22 cellular contexts compared by ENCODE assay signal in genomic region chr11:100832851-100833250, GRCh38.
"Had no signal": no experiment of that assay in that cellular context is flagged by ENCODE, and none has a peak within 500 bp of the region (broad histone marks: within the 10 kb centered on the region; RNA-seq: fewer than 3 reads in every experiment).

No MANE protein-coding gene starts in this region.

- DNase-seq: activated CD4-positive, alpha-beta T cell treated with anti-CD3 and anti-CD28 coated beads for 36 hours; activated CD4-positive, CD25-positive, alpha-beta regulatory T cell; activated CD8-positive, alpha-beta memory T cell treated with anti-CD3 and anti-CD28 coated beads, Interleukin-2, amount 10 ng/mL, durations not matched to agents 7 days and 5 days; activated CD8-positive, alpha-beta T cell treated with anti-CD3 and anti-CD28 coated beads, Interleukin-2, amount 10 ng/mL, durations not matched to agents 7 days and 5 days; activated effector memory CD4-positive, alpha-beta T cell treated with Interleukin-2 at 50 U/mL for 16 hours; activated naive CD4-positive, alpha-beta T cell treated with anti-CD3 and anti-CD28 coated beads for 36 hours; activated naive CD8-positive, alpha-beta T cell treated with anti-CD3 and anti-CD28 coated beads, Interleukin-2, amount 10 ng/mL, durations not matched to agents 7 days and 5 days; activated T-cell treated with anti-CD3 and anti-CD28 coated beads for 4 hours; amygdala; central memory CD4-positive, alpha-beta T cell; foreskin keratinocyte; heart right ventricle; left ventricle myocardium inferior; naive thymus-derived CD4-positive, alpha-beta T cell; pancreas; stimulated activated CD4-positive, alpha-beta T cell treated with anti-CD3 and anti-CD28 coated beads, Interleukin-2, amount 100 ng/mL, for 48 hours; substantia nigra; upper lobe of right lung had no signal

- FAIRE-seq: endothelial cell of umbilical vein, pancreas had no signal

- H3K27me3 Mint-ChIP-seq: activated CD4-positive, alpha-beta T cell treated with anti-CD3 and anti-CD28 coated beads for 36 hours; activated CD8-positive, alpha-beta memory T cell treated with anti-CD3 and anti-CD28 coated beads, Interleukin-2, amount 10 ng/mL, durations not matched to agents 7 days and 5 days; activated naive CD8-positive, alpha-beta T cell treated with anti-CD3 and anti-CD28 coated beads, Interleukin-2, amount 10 ng/mL, durations not matched to agents 7 days and 5 days; naive thymus-derived CD4-positive, alpha-beta T cell; stimulated activated naive CD8-positive, alpha-beta T cell treated with anti-CD3 and anti-CD28 coated beads, Interleukin-15, Interleukin-2, amounts not matched to agents 100 ng/mL and 50 ng/mL, for 24 hours had no signal

- H3K27ac ChIP-seq: breast epithelium, foreskin keratinocyte, left ventricle myocardium inferior, pancreas, right atrium auricular region, upper lobe of right lung had no signal

- H3K4me3 Mint-ChIP-seq: activated CD4-positive, alpha-beta T cell treated with anti-CD3 and anti-CD28 coated beads for 36 hours; activated CD8-positive, alpha-beta memory T cell treated with anti-CD3 and anti-CD28 coated beads, Interleukin-2, amount 10 ng/mL, durations not matched to agents 7 days and 5 days; activated CD8-positive, alpha-beta T cell treated with anti-CD3 and anti-CD28 coated beads, Interleukin-2, amount 10 ng/mL, durations not matched to agents 7 days and 5 days; activated naive CD4-positive, alpha-beta T cell treated with anti-CD3 and anti-CD28 coated beads for 36 hours; activated naive CD8-positive, alpha-beta T cell treated with anti-CD3 and anti-CD28 coated beads, Interleukin-2, amount 10 ng/mL, durations not matched to agents 7 days and 5 days; naive thymus-derived CD4-positive, alpha-beta T cell; stimulated activated naive CD8-positive, alpha-beta T cell treated with anti-CD3 and anti-CD28 coated beads, Interleukin-15, Interleukin-2, amounts not matched to agents 100 ng/mL and 50 ng/mL, for 24 hours had no signal

- H3K4me1 Mint-ChIP-seq: activated CD4-positive, alpha-beta T cell treated with anti-CD3 and anti-CD28 coated beads for 36 hours; activated CD8-positive, alpha-beta memory T cell treated with anti-CD3 and anti-CD28 coated beads, Interleukin-2, amount 10 ng/mL, durations not matched to agents 7 days and 5 days; activated naive CD8-positive, alpha-beta T cell treated with anti-CD3 and anti-CD28 coated beads, Interleukin-2, amount 10 ng/mL, durations not matched to agents 7 days and 5 days; naive thymus-derived CD4-positive, alpha-beta T cell had no signal

- H3K36me3 ChIP-seq: breast epithelium, heart right ventricle, left ventricle myocardium inferior, pancreas, right atrium auricular region, upper lobe of right lung had no signal

- H3K4me1 ChIP-seq: pancreas, upper lobe of right lung had no signal

- H3K9me3 ChIP-seq: breast epithelium, heart right ventricle, left ventricle myocardium inferior, pancreas, right atrium auricular region, upper lobe of right lung had no signal

- H3K27me3 ChIP-seq: breast epithelium, foreskin keratinocyte, heart right ventricle, pancreas, right atrium auricular region, upper lobe of right lung had no signal

- H3K9me3 Mint-ChIP-seq: stimulated activated naive CD8-positive, alpha-beta T cell treated with anti-CD3 and anti-CD28 coated beads, Interleukin-15, Interleukin-2, amounts not matched to agents 100 ng/mL and 50 ng/mL, for 24 hours had no signal

- H3K36me3 Mint-ChIP-seq: activated CD8-positive, alpha-beta memory T cell treated with anti-CD3 and anti-CD28 coated beads, Interleukin-2, amount 10 ng/mL, durations not matched to agents 7 days and 5 days; activated naive CD8-positive, alpha-beta T cell treated with anti-CD3 and anti-CD28 coated beads, Interleukin-2, amount 10 ng/mL, durations not matched to agents 7 days and 5 days; naive thymus-derived CD4-positive, alpha-beta T cell had no signal

- H3K27ac Mint-ChIP-seq: activated CD4-positive, alpha-beta T cell treated with anti-CD3 and anti-CD28 coated beads for 36 hours; activated CD8-positive, alpha-beta memory T cell treated with anti-CD3 and anti-CD28 coated beads, Interleukin-2, amount 10 ng/mL, durations not matched to agents 7 days and 5 days; activated CD8-positive, alpha-beta T cell treated with anti-CD3 and anti-CD28 coated beads, Interleukin-2, amount 10 ng/mL, durations not matched to agents 7 days and 5 days; activated naive CD4-positive, alpha-beta T cell treated with anti-CD3 and anti-CD28 coated beads for 36 hours; activated naive CD8-positive, alpha-beta T cell treated with anti-CD3 and anti-CD28 coated beads, Interleukin-2, amount 10 ng/mL, durations not matched to agents 7 days and 5 days; naive thymus-derived CD4-positive, alpha-beta T cell; stimulated activated naive CD8-positive, alpha-beta T cell treated with anti-CD3 and anti-CD28 coated beads, Interleukin-15, Interleukin-2, amounts not matched to agents 100 ng/mL and 50 ng/mL, for 24 hours had no signal

- H3K4me3 ChIP-seq: breast epithelium, heart right ventricle, left ventricle myocardium inferior, pancreas, right atrium auricular region, upper lobe of right lung had no signal

- ATAC-seq: activated CD4-positive, alpha-beta T cell treated with anti-CD3 and anti-CD28 coated beads for 36 hours; activated CD8-positive, alpha-beta memory T cell treated with anti-CD3 and anti-CD28 coated beads, Interleukin-2, amount 10 ng/mL, durations not matched to agents 7 days and 5 days; activated CD8-positive, alpha-beta T cell treated with anti-CD3 and anti-CD28 coated beads, Interleukin-2, amount 10 ng/mL, durations not matched to agents 7 days and 5 days; naive thymus-derived CD4-positive, alpha-beta T cell; pancreas; upper lobe of right lung had no signal
